In genomic region chr19:4313847-4314629, GRCh38 we compare ENCODE assay signal across 11 cellular contexts. TPM values are rescaled to one million over a fixed set of nuclear protein-coding genes. Genes with fewer than 3 reads are reported as not detected.
"Had no signal": no experiment of that assay in that cellular context is flagged by ENCODE, and none has a peak within 500 bp of the region (broad histone marks: within the 10 kb centered on the region; RNA-seq: fewer than 3 reads in every experiment).

No MANE protein-coding gene starts in this region.

RNA-seq across cellular contexts. Expression of gene FSD1, which starts 9.6 kb away (rescaled TPM):
- total RNA-seq: PC-9 had no signal
- polyA plus RNA-seq: aorta had no signal

RNA-seq across cellular contexts. Expression of gene TMIGD2, which starts 11.8 kb away (rescaled TPM):
- total RNA-seq: LHCN-M2, PC-9 had no signal

RNA-seq across cellular contexts. Expression of gene SHD, which starts 35.0 kb away (rescaled TPM):
- total RNA-seq: activated CD4-positive, alpha-beta T cell treated with anti-CD3 and anti-CD28 coated beads, Interleukin-2, amount 10 ng/mL, durations not matched to agents 24 days and 14 days; activated CD8-positive, alpha-beta memory T cell treated with anti-CD3 and anti-CD28 coated beads for 36 hours; activated CD8-positive, alpha-beta T cell treated with anti-CD3 and anti-CD28 coated beads for 36 hours; activated naive CD8-positive, alpha-beta T cell treated with anti-CD3 and anti-CD28 coated beads for 36 hours; activated T-cell treated with anti-CD3 and anti-CD28 coated beads, Interleukin-2, amount 50 U/mL, for 72 hours; activated T-helper 17 cell treated with anti-CD3 and anti-CD28 coated beads, Interleukin-2, amount 50 U/mL, for 72 hours; aorta; OCI-LY7; PC-9; T-helper 1 cell treated with Interleukin-12 subunit alpha and Interleukin-12 subunit beta and Interleukin-4 antibody, amounts not matched to agents 30 ng/mL and 1 ng/mL, for 36 hours had no signal
